Comparison of ENCODE assay signal across 8 cellular contexts in the genomic region with DNA sequence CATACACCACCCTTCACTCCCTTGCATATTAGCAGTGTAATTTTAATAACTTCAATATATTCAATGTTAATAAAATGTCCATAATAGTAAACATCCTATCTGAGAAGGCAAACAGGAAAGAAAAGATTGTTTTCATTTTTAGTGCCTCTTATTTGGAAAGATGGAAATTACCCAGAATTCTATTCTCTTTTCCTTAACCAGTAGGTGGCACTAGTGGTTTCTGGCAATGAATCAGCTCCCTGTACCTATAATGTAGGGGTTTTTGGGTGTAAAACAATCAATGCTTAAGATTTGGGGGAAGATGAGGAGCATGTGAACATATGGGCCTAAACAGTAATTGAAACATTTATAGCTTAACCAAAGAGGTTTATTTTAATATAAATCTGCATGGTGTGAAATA. TPM values are rescaled to one million over a fixed set of nuclear protein-coding genes. Genes with fewer than 3 reads are reported as not detected.
DNase-seq lines count a peak whose midpoint lies in the region; ATAC-seq and TF ChIP-seq lines count a peak whose summit lies in the region.

No MANE protein-coding gene starts in this region.

- no peaks in the 10 kb centered on the region for H3K9me3 Mint-ChIP-seq in WTC11

- ATAC-seq in WTC11 (no peak), lower lobe of right lung (no peak), HG03108 (IDR thresholded peaks at IDR 0.05; ENCODE audit: unreplicated experiment) (no peak)

- peaks cover 21% of the 10 kb centered on the region for H3K4me1 Mint-ChIP-seq in WTC11

- no peak overlapping the region for H3K4me3 Mint-ChIP-seq in WTC11

- H3K27me3 ChIP-seq in BJ (ENCODE audit: control insufficient read depth, insufficient read depth, low read length) (peaks cover 6% of the 10 kb centered on the region), lower lobe of right lung (ENCODE audit: low read depth) (peaks cover 9% of the 10 kb centered on the region)

- H3K27me3 Mint-ChIP-seq in WTC11 (ENCODE audit: low read depth) = peaks cover 18% of the 10 kb centered on the region

- H3K9me3 ChIP-seq in lower lobe of right lung = no peaks in the 10 kb centered on the region

- no peaks in the 10 kb centered on the region for H3K36me3 ChIP-seq in BJ (ENCODE audit: control insufficient read depth, insufficient read depth, low read length)
- no peaks in the 10 kb centered on the region for H3K36me3 ChIP-seq in lower lobe of right lung

- H3K4me3 ChIP-seq in BJ (ENCODE audit: low read depth, low read length) (no peak overlapping the region), lower lobe of right lung (no peak overlapping the region)

- no peak overlapping the region for H3K27ac ChIP-seq in lower lobe of right lung

- no peak overlapping the region for H3K27ac Mint-ChIP-seq in WTC11

- POLR2A ChIA-PET in BJ (lab: Charles Lee) = no interaction called here
- POLR2A ChIA-PET in WTC11 (lab: Charles Lee) = no interaction called here

- H3K4me1 ChIP-seq in lower lobe of right lung = no peaks in the 10 kb centered on the region

- peak; percentile 61 for TF ChIP-seq CTCF in BJ (IDR thresholded peaks at IDR 0.05; ENCODE audit: insufficient read depth, low read depth, low read length)
- TF ChIP-seq CTCF in WTC11 (IDR thresholded peaks at IDR 0.05) = peak; percentile 42; the same call in 1 of the 2 replicates
- peak; percentile 52 for TF ChIP-seq CTCF in lower lobe of right lung (IDR thresholded peaks at IDR 0.05)

- DNase-seq in BJ (ENCODE audit: low read depth) = no peak
- DNase-seq in HCEC 1CT = peak; percentile 26
- no peak for DNase-seq in WTC11 (ENCODE audit: low spot score)
- DNase-seq in lower lobe of right lung = no peak
- no peak for DNase-seq in posterior vena cava (ENCODE audit: low spot score)
- DNase-seq in activated T-cell treated with anti-CD3 and anti-CD28 coated beads for 4 hours = no peak
- no peak for DNase-seq in stimulated activated CD4-positive, alpha-beta T cell treated with anti-CD3 and anti-CD28 coated beads, Interleukin-15, amount 100 ng/mL, for 24 hours

- no peaks in the 10 kb centered on the region for H3K36me3 Mint-ChIP-seq in WTC11

- intact Hi-C loops in lower lobe of right lung (cut with DNase I) = no loop called here
- intact Hi-C loops in posterior vena cava (cut with DNase I) = no loop called here

- CTCF ChIA-PET in BJ (lab: Yijun Ruan, JAX) = interaction anchor here (0.5 to 2.8 kb wide), 14 partner anchors 9 to 727 kb away, joined by 3 to 15 read pairs (median 4); no protein-coding TSS in a partner anchor
- CTCF ChIA-PET in WTC11 (lab: Charles Lee) = interaction anchor here (0.5 to 2.9 kb wide), 25 partner anchors 10 to 642 kb away, joined by 3 to 28 read pairs (median 3); no protein-coding TSS in a partner anchor

TF ChIP-seq in WTC11, 78 proteins besides CTCF, POLR2A, EP300 and RAD21:
- TF ChIP-seq USF1 (CRISPR knock-in tag; IDR thresholded peaks at IDR 0.05) (no peak), MXD4 (CRISPR knock-in tag; IDR thresholded peaks at IDR 0.05; ENCODE audit: borderline replicate concordance) (no peak), E2F5 (CRISPR knock-in tag; IDR thresholded peaks at IDR 0.05) (no peak), CREB1 (CRISPR knock-in tag; IDR thresholded peaks at IDR 0.05) (no peak), HMGA2 (CRISPR knock-in tag; IDR thresholded peaks at IDR 0.05) (no peak), ERG (CRISPR knock-in tag; IDR thresholded peaks at IDR 0.05) (no peak), ESRRA (CRISPR knock-in tag; IDR thresholded peaks at IDR 0.05; ENCODE audit: borderline replicate concordance) (no peak), NR3C1 (CRISPR knock-in tag; conservative IDR thresholded peaks at IDR 0.05; ENCODE audit: low read depth) (no peak), IRF2 (CRISPR knock-in tag; IDR thresholded peaks at IDR 0.05; ENCODE audit: borderline replicate concordance, low read depth) (no peak), ZNF219 (CRISPR knock-in tag; IDR thresholded peaks at IDR 0.05; ENCODE audit: borderline replicate concordance) (no peak), RORB (CRISPR knock-in tag; IDR thresholded peaks at IDR 0.05) (no peak), ZNF425 (CRISPR knock-in tag; conservative IDR thresholded peaks at IDR 0.05) (no peak), OVOL2 (CRISPR knock-in tag; IDR thresholded peaks at IDR 0.05; ENCODE audit: borderline replicate concordance) (no peak), PRRX2 (CRISPR knock-in tag; IDR thresholded peaks at IDR 0.05) (no peak)
- TF ChIP-seq, protein P1, sequence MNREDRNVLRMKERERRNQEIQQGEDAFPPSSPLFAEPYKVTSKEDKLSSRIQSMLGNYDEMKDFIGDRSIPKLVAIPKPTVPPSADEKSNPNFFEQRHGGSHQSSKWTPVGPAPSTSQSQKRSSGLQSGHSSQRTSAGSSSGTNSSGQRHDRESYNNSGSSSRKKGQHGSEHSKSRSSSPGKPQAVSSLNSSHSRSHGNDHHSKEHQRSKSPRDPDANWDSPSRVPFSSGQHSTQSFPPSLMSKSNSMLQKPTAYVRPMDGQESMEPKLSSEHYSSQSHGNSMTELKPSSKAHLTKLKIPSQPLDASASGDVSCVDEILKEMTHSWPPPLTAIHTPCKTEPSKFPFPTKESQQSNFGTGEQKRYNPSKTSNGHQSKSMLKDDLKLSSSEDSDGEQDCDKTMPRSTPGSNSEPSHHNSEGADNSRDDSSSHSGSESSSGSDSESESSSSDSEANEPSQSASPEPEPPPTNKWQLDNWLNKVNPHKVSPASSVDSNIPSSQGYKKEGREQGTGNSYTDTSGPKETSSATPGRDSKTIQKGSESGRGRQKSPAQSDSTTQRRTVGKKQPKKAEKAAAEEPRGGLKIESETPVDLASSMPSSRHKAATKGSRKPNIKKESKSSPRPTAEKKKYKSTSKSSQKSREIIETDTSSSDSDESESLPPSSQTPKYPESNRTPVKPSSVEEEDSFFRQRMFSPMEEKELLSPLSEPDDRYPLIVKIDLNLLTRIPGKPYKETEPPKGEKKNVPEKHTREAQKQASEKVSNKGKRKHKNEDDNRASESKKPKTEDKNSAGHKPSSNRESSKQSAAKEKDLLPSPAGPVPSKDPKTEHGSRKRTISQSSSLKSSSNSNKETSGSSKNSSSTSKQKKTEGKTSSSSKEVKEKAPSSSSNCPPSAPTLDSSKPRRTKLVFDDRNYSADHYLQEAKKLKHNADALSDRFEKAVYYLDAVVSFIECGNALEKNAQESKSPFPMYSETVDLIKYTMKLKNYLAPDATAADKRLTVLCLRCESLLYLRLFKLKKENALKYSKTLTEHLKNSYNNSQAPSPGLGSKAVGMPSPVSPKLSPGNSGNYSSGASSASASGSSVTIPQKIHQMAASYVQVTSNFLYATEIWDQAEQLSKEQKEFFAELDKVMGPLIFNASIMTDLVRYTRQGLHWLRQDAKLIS (CRISPR knock-in tag; IDR thresholded peaks at IDR 0.05; ENCODE audit: borderline replicate concordance) = no peak
TF ChIP-seq in WTC11: peak in this region for 0.

RNA-seq across cellular contexts. Expression of gene SEMA6D, which starts 5.7 kb away (rescaled TPM):
- polyA plus RNA-seq in BJ (2011; rRNA removed) = 1.1 and 2.1 TPM in 2 replicates
- polyA minus RNA-seq in BJ (2011; rRNA and poly(A)+ RNA removed) = 0.98 and 1.5 TPM in 2 replicates
- total RNA-seq in WTC11 (2021) = 0.98 to 2.6 TPM (median 2.0 TPM) in 3 replicates
- 10.2 TPM for total RNA-seq in lower lobe of right lung
- total RNA-seq in posterior vena cava = 1 to 10 TPM; 3.6 to 7.5 TPM
